1 cellular context compared by ENCODE assay signal in genomic region chr11:124877631-124878496, GRCh38.
TF ChIP-seq lines count a peak whose summit lies in the region.

No MANE protein-coding gene starts in this region.

TF ChIP-seq in endothelial cell of umbilical vein, 7 proteins besides CTCF, POLR2A, EP300 and RAD21:
- TF ChIP-seq MYC (IDR thresholded peaks at IDR 0.05; ENCODE audit: low read depth, low read length) (no peak), POLR2AphosphoS5 (IDR thresholded peaks at IDR 0.05; ENCODE audit: insufficient read depth, low read depth, low read length) (no peak), EZH2 (IDR thresholded peaks at IDR 0.05; ENCODE audit: borderline replicate concordance, low read depth, low read length, severe bottlenecking) (no peak), GATA2 (IDR thresholded peaks at IDR 0.05; ENCODE audit: insufficient read depth, insufficient read length, low read depth, low read length) (no peak), JUN (IDR thresholded peaks at IDR 0.05; ENCODE audit: borderline replicate concordance, insufficient read depth, insufficient read length, low read depth) (no peak), MAX (IDR thresholded peaks at IDR 0.05; ENCODE audit: insufficient read depth, insufficient read length) (no peak), FOS (IDR thresholded peaks at IDR 0.05; ENCODE audit: borderline replicate concordance, insufficient read depth, low read length) (no peak)
TF ChIP-seq in endothelial cell of umbilical vein: peak in this region for 0.
